In genomic region chr1:167328762-167329483, GRCh38 we compare ENCODE assay signal across 9 cellular contexts.
DNase-seq lines count a peak whose midpoint lies in the region; ATAC-seq and TF ChIP-seq lines count a peak whose summit lies in the region.
"Had no signal": no experiment of that assay in that cellular context is flagged by ENCODE, and none has a peak within 500 bp of the region (broad histone marks: within the 10 kb centered on the region; RNA-seq: fewer than 3 reads in every experiment).

No MANE protein-coding gene starts in this region.

- H3K4me1 Mint-ChIP-seq in CD8-positive, alpha-beta memory T cell: peaks cover 14 to 40% (median 27%) of the 10 kb centered on the region in 3 donors
- H3K4me1 Mint-ChIP-seq in WTC11: peaks cover 62% of the 10 kb centered on the region
- peaks cover 19% of the 10 kb centered on the region for H3K4me1 Mint-ChIP-seq in Caco-2 (ENCODE audit: low read depth, unreplicated experiment)

- no peak overlapping the region for H3K4me3 Mint-ChIP-seq in CD8-positive, alpha-beta memory T cell
- H3K4me3 Mint-ChIP-seq in WTC11 (peak overlapping the region; percentile 58), Caco-2 (ENCODE audit: unreplicated experiment) (no peak overlapping the region)

- no peaks in the 10 kb centered on the region for H3K9me3 ChIP-seq in CD8-positive, alpha-beta memory T cell (ENCODE audit: low read length)
- H3K9me3 ChIP-seq in Caco-2: peaks cover 11% of the 10 kb centered on the region

- BruUV-seq in Caco-2 (replicated peaks; lab: Mats Ljungman, UMichigan): no TSS peak

- POLR2A ChIA-PET in CD8-positive, alpha-beta memory T cell (lab: Charles Lee): no interaction called here
- POLR2A ChIA-PET in WTC11 (lab: Charles Lee): no interaction called here
- POLR2A ChIA-PET in Caco-2 (lab: Charles Lee): no interaction called here

- no peak overlapping the region for H3K4me3 ChIP-seq in CD8-positive, alpha-beta memory T cell (ENCODE audit: low read length)
- H3K4me3 ChIP-seq in Caco-2 (ENCODE audit: low read depth, low read length): no peak overlapping the region
- H3K4me3 ChIP-seq: psoas muscle had no signal

- CTCF ChIA-PET in CD8-positive, alpha-beta memory T cell (lab: Charles Lee): no interaction called here
- CTCF ChIA-PET in WTC11 (lab: Charles Lee) (interaction anchor here (1.5 kb wide), 1 partner anchor 14 kb away, joined by 6 read pairs; no protein-coding TSS in a partner anchor), Caco-2 (lab: Charles Lee) (interaction anchor here (0.6 kb wide), 1 partner anchor 29 kb away, joined by 8 read pairs; no protein-coding TSS in a partner anchor)

- H3K9me3 Mint-ChIP-seq in CD8-positive, alpha-beta memory T cell: peaks cover 9 to 23% (median 14%) of the 10 kb centered on the region in 5 donors
- peaks cover 13% of the 10 kb centered on the region for H3K9me3 Mint-ChIP-seq in WTC11
- H3K9me3 Mint-ChIP-seq in Caco-2 (ENCODE audit: unreplicated experiment): peaks cover 24% of the 10 kb centered on the region

- peaks cover 16 to 47% (median 33%) of the 10 kb centered on the region in 3 donors for H3K36me3 Mint-ChIP-seq in CD8-positive, alpha-beta memory T cell
- H3K36me3 Mint-ChIP-seq in WTC11: peaks cover 14% of the 10 kb centered on the region
- peaks cover 4% of the 10 kb centered on the region for H3K36me3 Mint-ChIP-seq in Caco-2 (ENCODE audit: insufficient read depth, unreplicated experiment)

- H3K27ac Mint-ChIP-seq in CD8-positive, alpha-beta memory T cell: peak overlapping the region in 1 of 8 donors; percentile 17
- H3K27ac Mint-ChIP-seq in WTC11 (peak overlapping the region; percentile 95), Caco-2 (ENCODE audit: unreplicated experiment) (no peak overlapping the region)

- no peaks in the 10 kb centered on the region for H3K27me3 Mint-ChIP-seq in CD8-positive, alpha-beta memory T cell
- H3K27me3 Mint-ChIP-seq in WTC11 (ENCODE audit: low read depth) (no peaks in the 10 kb centered on the region), Caco-2 (ENCODE audit: insufficient read depth, unreplicated experiment) (no peaks in the 10 kb centered on the region)

- peak overlapping the region; percentile 3 for H3K27ac ChIP-seq in CD8-positive, alpha-beta memory T cell (ENCODE audit: low read depth, low read length)
- H3K27ac ChIP-seq: psoas muscle had no signal

- no peaks in the 10 kb centered on the region for H3K27me3 ChIP-seq in CD8-positive, alpha-beta memory T cell (ENCODE audit: insufficient read depth, low read length, poor library complexity, severe bottlenecking)
- no peaks in the 10 kb centered on the region for H3K27me3 ChIP-seq in Caco-2 (replicated peaks; ENCODE audit: control insufficient read depth, insufficient read depth, low read length)

- ATAC-seq in GM19463 (IDR thresholded peaks at IDR 0.05; ENCODE audit: unreplicated experiment) (peak; percentile 61), HG03439 (IDR thresholded peaks at IDR 0.05; ENCODE audit: unreplicated experiment) (peak; percentile 74), WTC11 (peak; percentile 71)

- no peak for DNase-seq in CD8-positive, alpha-beta memory T cell
- peak; percentile 58 for DNase-seq in WTC11 (ENCODE audit: low spot score)
- peak; percentile 10 for DNase-seq in occipital lobe (lab: John Stamatoyannopoulos, UW)
- DNase-seq in activated CD4-positive, CD25-positive, alpha-beta regulatory T cell (lab: John Stamatoyannopoulos, UW): no peak
- no peak for DNase-seq in Caco-2
- DNase-seq in NCI-H748 treated with DMSO at 0.1 percent for 48 hours (lab: John Stamatoyannopoulos, UW): no peak
- DNase-seq: psoas muscle had no signal

- intact Hi-C loops in Caco-2 (cut with micrococcal nuclease; ENCODE audit: unreplicated experiment): no loop called here

- H3K4me1 ChIP-seq in CD8-positive, alpha-beta memory T cell (ENCODE audit: insufficient read depth, low read length): no peaks in the 10 kb centered on the region
- H3K4me1 ChIP-seq in Caco-2: no peaks in the 10 kb centered on the region; the same call in 1 of the 2 replicates

- TF ChIP-seq CTCF in WTC11 (IDR thresholded peaks at IDR 0.05) (no peak), Caco-2 (IDR thresholded peaks at IDR 0.05; ENCODE audit: insufficient read depth in 1 of 2, low read depth in 1 of 2, low read length in 1 of 2, severe bottlenecking in 1 of 2, unreplicated experiment in 1 of 2) (no peak)

- H3K36me3 ChIP-seq in CD8-positive, alpha-beta memory T cell (ENCODE audit: insufficient read depth, low read length): no peaks in the 10 kb centered on the region
- H3K36me3 ChIP-seq in Caco-2 (ENCODE audit: control insufficient read depth, insufficient read depth, low read length): no peaks in the 10 kb centered on the region

TF ChIP-seq in WTC11, 78 proteins besides CTCF, POLR2A, EP300 and RAD21 (continues in another document):
- TF ChIP-seq ZBTB21 (CRISPR knock-in tag; IDR thresholded peaks at IDR 0.05; ENCODE audit: borderline replicate concordance) (no peak), E2F4 (CRISPR knock-in tag; IDR thresholded peaks at IDR 0.05; ENCODE audit: borderline replicate concordance, low read depth) (no peak), CDX4 (CRISPR knock-in tag; IDR thresholded peaks at IDR 0.05; ENCODE audit: borderline replicate concordance) (no peak), FOXP1 (CRISPR knock-in tag; IDR thresholded peaks at IDR 0.05; ENCODE audit: borderline replicate concordance) (no peak), ZNF532 (CRISPR knock-in tag; IDR thresholded peaks at IDR 0.05; ENCODE audit: borderline replicate concordance) (no peak), FOXP4 (CRISPR knock-in tag; IDR thresholded peaks at IDR 0.05) (no peak), RELA (CRISPR knock-in tag; IDR thresholded peaks at IDR 0.05; ENCODE audit: borderline replicate concordance) (no peak), JUN (CRISPR knock-in tag; IDR thresholded peaks at IDR 0.05) (no peak), HMGA2 (CRISPR knock-in tag; IDR thresholded peaks at IDR 0.05) (no peak), ZNF219 (CRISPR knock-in tag; IDR thresholded peaks at IDR 0.05; ENCODE audit: borderline replicate concordance) (no peak), RORB (CRISPR knock-in tag; IDR thresholded peaks at IDR 0.05) (no peak)

Comparison
In these comparisons a context has a peak if more than half of its experiments do, and no peak if none do; other contexts are left out.
1. DNase-seq: peak in WTC11 (single experiment) and occipital lobe (single experiment); none in CD8-positive, alpha-beta memory T cell (0 of 5), activated CD4-positive, CD25-positive, alpha-beta regulatory T cell (0 of 4), Caco-2 (0 of 2) and NCI-H748 treated with DMSO at 0.1 percent for 48 hours (single experiment).
2. Peak in every context shown above with its lines, with median percentiles within 50 percentile points of each other: ATAC-seq.